ENCODE assay signal across 8 cellular contexts in the genomic region with DNA sequence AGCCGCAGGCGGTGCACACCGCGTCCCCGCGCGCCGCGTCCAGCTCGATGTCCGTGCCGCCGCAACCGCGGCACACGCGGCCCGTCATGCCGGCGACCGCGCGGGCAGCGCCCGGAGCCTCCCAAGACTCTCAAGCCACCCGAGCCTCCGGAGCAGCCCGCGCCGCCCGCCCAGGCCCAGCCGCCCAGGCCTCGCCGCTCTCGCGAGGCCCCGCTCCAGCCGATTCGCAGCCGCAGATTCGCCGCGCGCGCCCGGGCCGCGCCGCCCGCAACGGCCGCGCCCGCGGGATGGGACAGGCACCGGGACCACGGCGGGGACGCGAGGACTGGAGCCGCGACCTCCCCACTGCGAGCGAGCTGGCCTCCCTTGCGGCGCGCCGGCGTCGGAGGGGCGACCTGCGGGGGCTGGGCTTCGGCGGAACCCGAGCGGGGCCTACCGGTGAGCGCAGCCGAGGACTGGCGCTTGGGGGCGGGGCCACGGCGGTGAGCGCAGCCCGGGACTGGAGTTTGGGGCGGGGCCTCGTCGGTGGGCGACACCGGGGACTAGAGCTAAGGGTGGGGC. TPM values are rescaled to one million over a fixed set of nuclear protein-coding genes. Genes with fewer than 3 reads are reported as not detected.
DNase-seq lines count a peak whose midpoint lies in the region; ATAC-seq, FAIRE-seq and TF ChIP-seq lines count a peak whose summit lies in the region.

A gene with protein sequence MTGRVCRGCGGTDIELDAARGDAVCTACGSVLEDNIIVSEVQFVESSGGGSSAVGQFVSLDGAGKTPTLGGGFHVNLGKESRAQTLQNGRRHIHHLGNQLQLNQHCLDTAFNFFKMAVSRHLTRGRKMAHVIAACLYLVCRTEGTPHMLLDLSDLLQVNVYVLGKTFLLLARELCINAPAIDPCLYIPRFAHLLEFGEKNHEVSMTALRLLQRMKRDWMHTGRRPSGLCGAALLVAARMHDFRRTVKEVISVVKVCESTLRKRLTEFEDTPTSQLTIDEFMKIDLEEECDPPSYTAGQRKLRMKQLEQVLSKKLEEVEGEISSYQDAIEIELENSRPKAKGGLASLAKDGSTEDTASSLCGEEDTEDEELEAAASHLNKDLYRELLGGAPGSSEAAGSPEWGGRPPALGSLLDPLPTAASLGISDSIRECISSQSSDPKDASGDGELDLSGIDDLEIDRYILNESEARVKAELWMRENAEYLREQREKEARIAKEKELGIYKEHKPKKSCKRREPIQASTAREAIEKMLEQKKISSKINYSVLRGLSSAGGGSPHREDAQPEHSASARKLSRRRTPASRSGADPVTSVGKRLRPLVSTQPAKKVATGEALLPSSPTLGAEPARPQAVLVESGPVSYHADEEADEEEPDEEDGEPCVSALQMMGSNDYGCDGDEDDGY (minus strand): TSS at position 460 of the 561 bp plus-strand sequence. CDS start 372 bp downstream, at position 88.

- no CpG with 5 or more reads among the region's 90 CpGs for WGBS in esophagus muscularis mucosa

- H3K4me3 Mint-ChIP-seq in Caco-2 (ENCODE audit: unreplicated experiment) = peak within 1 kb of the TSS; percentile 79

- H3K9me3 Mint-ChIP-seq in Caco-2 (ENCODE audit: unreplicated experiment) = no peaks in the 10 kb centered on the region

- H3K9me3 ChIP-seq in Caco-2 (no peaks in the 10 kb centered on the region), esophagus muscularis mucosa (no peaks in the 10 kb centered on the region)

- no peak for TF ChIP-seq POLR2A in esophagus muscularis mucosa (IDR thresholded peaks at IDR 0.05; ENCODE audit: low read depth)

- POLR2A ChIA-PET in Caco-2 (lab: Charles Lee) = interaction anchor here (0.6 to 1.7 kb wide), 11 partner anchors 13 to 474 kb away, joined by 3 to 30 read pairs (median 4); a partner anchor contains a TSS

- TF ChIP-seq CTCF in Caco-2 (IDR thresholded peaks at IDR 0.05; ENCODE audit: insufficient read depth in 1 of 2, low read depth in 1 of 2, low read length in 1 of 2, severe bottlenecking in 1 of 2, unreplicated experiment in 1 of 2) (no peak), esophagus muscularis mucosa (IDR thresholded peaks at IDR 0.05) (no peak)

- H3K27me3 ChIP-seq in Caco-2 (replicated peaks; ENCODE audit: control insufficient read depth, insufficient read depth, low read length) = no peaks in the 10 kb centered on the region
- H3K27me3 ChIP-seq in esophagus muscularis mucosa = no peaks in the 10 kb centered on the region

- H3K36me3 Mint-ChIP-seq in Caco-2 (ENCODE audit: insufficient read depth, unreplicated experiment) = peaks cover 8% of the 10 kb centered on the region

- peak; percentile 82 for FAIRE-seq in HTR-8/SVneo (lab: Jason Lieb, UNC)

- BruUV-seq in Caco-2 (replicated peaks; lab: Mats Ljungman, UMichigan) = no TSS peak

- peaks cover 7% of the 10 kb centered on the region for H3K4me1 Mint-ChIP-seq in Caco-2 (ENCODE audit: low read depth, unreplicated experiment)

- peak within 1 kb of the TSS; percentile 93 to 98 (median 95) for H3K27ac ChIP-seq in esophagus muscularis mucosa (replicated peaks in 1 of 4)

- CTCF ChIA-PET in Caco-2 (lab: Charles Lee) = interaction anchor here (0.7 to 2.4 kb wide), 10 partner anchors 12 to 214 kb away, joined by 3 to 19 read pairs (median 4); a partner anchor contains a TSS

- intact Hi-C loops in Caco-2 (cut with micrococcal nuclease; ENCODE audit: unreplicated experiment) = no loop called here
- intact Hi-C loops in esophagus muscularis mucosa (cut with DNase I) = no loop called here

- H3K4me1 ChIP-seq in Caco-2 (no peaks in the 10 kb centered on the region), esophagus muscularis mucosa (peaks cover 18 to 32% (median 28%) of the 10 kb centered on the region in 4 donors)

- H3K4me3 ChIP-seq in Caco-2 (ENCODE audit: low read depth, low read length) (peak within 1 kb of the TSS; percentile 100), esophagus muscularis mucosa (peak within 1 kb of the TSS; percentile 64 to 85 (median 82))

- ATAC-seq in GM21367 (IDR thresholded peaks at IDR 0.05; ENCODE audit: unreplicated experiment) = peak; percentile 77

- H3K27ac Mint-ChIP-seq in Caco-2 (ENCODE audit: unreplicated experiment) = peak within 1 kb of the TSS; percentile 40

- no peak for TF ChIP-seq EP300 in esophagus muscularis mucosa (IDR thresholded peaks at IDR 0.05)

- H3K36me3 ChIP-seq in Caco-2 (ENCODE audit: control insufficient read depth, insufficient read depth, low read length) (no peaks in the 10 kb centered on the region), esophagus muscularis mucosa (no peaks in the 10 kb centered on the region)

- DNase-seq in Caco-2 (peak; percentile 95 to 98), HTR-8/SVneo (ENCODE audit: insufficient read length, low spot score) (peak; percentile 95), esophagus muscularis mucosa (ENCODE audit: extremely low spot score) (peak; percentile 98), myocyte (ENCODE audit: low read depth) (peak; percentile 93)
- peak; percentile 97 to 99 for DNase-seq in activated T-cell treated with anti-CD3 and anti-CD28 coated beads, Interleukin-2, amount 50 U/mL, for 48 hours
- peak; percentile 95 to 96 for DNase-seq in stimulated activated CD8-positive, alpha-beta memory T cell treated with anti-CD3 and anti-CD28 coated beads, Interleukin-7, amount 100 ng/mL, for 48 hours (ENCODE audit: extremely low read depth in 1 of 2, low read depth in 1 of 2)

- H3K27me3 Mint-ChIP-seq in Caco-2 (ENCODE audit: insufficient read depth, unreplicated experiment) = no peaks in the 10 kb centered on the region

TF ChIP-seq in PFSK-1, 5 proteins besides CTCF, POLR2A, EP300 and RAD21:
- TF ChIP-seq FOXP2 (optimal IDR thresholded peaks at IDR 0.05; ENCODE audit: borderline replicate concordance, extremely low read depth, extremely low read length, insufficient read depth) (peak; percentile 45), TAF1 (IDR thresholded peaks at IDR 0.05; ENCODE audit: borderline replicate concordance, insufficient read depth, low read length) (no peak)

RNA-seq across cellular contexts. Expression of the gene that starts here (rescaled TPM):
- total RNA-seq in Caco-2 (2022) (41.6 and 43.6 TPM in 2 replicates), esophagus muscularis mucosa (10 to 100 TPM; 23.0 to 47.3 (median 41.4) TPM), myocyte (80.5 and 147 TPM in 2 replicates)
- polyA plus RNA-seq in PFSK-1 (2012; ENCODE audit: insufficient read length, low read depth) = 31.1 TPM
- polyA plus RNA-seq in myocyte (2012) = 22.4 TPM

Comparison
In these comparisons a context has a peak if more than half of its experiments do, and no peak if none do; other contexts are left out.
1. Peak in every context shown above with its lines: DNase-seq, ATAC-seq, H3K4me3 ChIP-seq and H3K27ac ChIP-seq.